1 cellular context compared by ENCODE assay signal in genomic region chr22:21447694-21448402, GRCh38.
TF ChIP-seq lines count a peak whose summit lies in the region.

No MANE protein-coding gene starts in this region.

TF ChIP-seq in SK-N-SH, 30 proteins besides CTCF, POLR2A, EP300 and RAD21 (continued from another document):
- TF ChIP-seq RCOR1 (IDR thresholded peaks at IDR 0.05; ENCODE audit: low read length) = no peak
- TF ChIP-seq NFIC (IDR thresholded peaks at IDR 0.05; ENCODE audit: borderline replicate concordance) = no peak
- TF ChIP-seq, protein P1, sequence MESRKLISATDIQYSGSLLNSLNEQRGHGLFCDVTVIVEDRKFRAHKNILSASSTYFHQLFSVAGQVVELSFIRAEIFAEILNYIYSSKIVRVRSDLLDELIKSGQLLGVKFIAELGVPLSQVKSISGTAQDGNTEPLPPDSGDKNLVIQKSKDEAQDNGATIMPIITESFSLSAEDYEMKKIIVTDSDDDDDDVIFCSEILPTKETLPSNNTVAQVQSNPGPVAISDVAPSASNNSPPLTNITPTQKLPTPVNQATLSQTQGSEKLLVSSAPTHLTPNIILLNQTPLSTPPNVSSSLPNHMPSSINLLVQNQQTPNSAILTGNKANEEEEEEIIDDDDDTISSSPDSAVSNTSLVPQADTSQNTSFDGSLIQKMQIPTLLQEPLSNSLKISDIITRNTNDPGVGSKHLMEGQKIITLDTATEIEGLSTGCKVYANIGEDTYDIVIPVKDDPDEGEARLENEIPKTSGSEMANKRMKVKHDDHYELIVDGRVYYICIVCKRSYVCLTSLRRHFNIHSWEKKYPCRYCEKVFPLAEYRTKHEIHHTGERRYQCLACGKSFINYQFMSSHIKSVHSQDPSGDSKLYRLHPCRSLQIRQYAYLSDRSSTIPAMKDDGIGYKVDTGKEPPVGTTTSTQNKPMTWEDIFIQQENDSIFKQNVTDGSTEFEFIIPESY (IDR thresholded peaks at IDR 0.05; ENCODE audit: borderline replicate concordance, low read depth) = no peak
- TF ChIP-seq FOXM1 (IDR thresholded peaks at IDR 0.05; ENCODE audit: low read depth) = no peak
